ENCODE assay signal across 20 cellular contexts in genomic region chr9:133818444-133818843, GRCh38.
A peak's percentile ranks its signal among the peaks of the same experiment; 100 is the strongest.
DNase-seq lines count a peak whose midpoint lies in the region; ATAC-seq and TF ChIP-seq lines count a peak whose summit lies in the region.
"Had no signal": no experiment of that assay in that cellular context is flagged by ENCODE, and none has a peak within 500 bp of the region (broad histone marks: within the 10 kb centered on the region; RNA-seq: fewer than 3 reads in every experiment).

No MANE protein-coding gene starts in this region.

- peaks cover 28% of the 10 kb centered on the region for H3K4me1 Mint-ChIP-seq in neural progenitor cell
- H3K4me1 Mint-ChIP-seq: stimulated activated naive CD8-positive, alpha-beta T cell treated with anti-CD3 and anti-CD28 coated beads, Interleukin-15, amount 100 ng/mL, for 72 hours had no signal

- peaks cover 16% of the 10 kb centered on the region for H3K4me1 ChIP-seq in neural progenitor cell

- H3K27me3 ChIP-seq in neural progenitor cell: no peaks in the 10 kb centered on the region
- H3K27me3 ChIP-seq: esophagus muscularis mucosa had no signal

- no peak overlapping the region for H3K4me3 ChIP-seq in fibroblast of the aortic adventitia (ENCODE audit: low read depth, low read length)
- H3K4me3 ChIP-seq in neural progenitor cell: no peak overlapping the region
- H3K4me3 ChIP-seq: esophagus muscularis mucosa had no signal

- in situ Hi-C loops in KBM-7 (cut with MboI; ENCODE audit: low pct_unique_long_range_greater_than_20kb, low sequenced_read_pairs): no loop called here

- no peak overlapping the region for H3K4me3 Mint-ChIP-seq in neural progenitor cell
- H3K4me3 Mint-ChIP-seq: activated naive CD8-positive, alpha-beta T cell treated with anti-CD3 and anti-CD28 coated beads, Interleukin-2, amount 50 U/mL, for 24 hours; stimulated activated naive CD8-positive, alpha-beta T cell treated with anti-CD3 and anti-CD28 coated beads, Interleukin-15, amount 100 ng/mL, for 72 hours had no signal

- no peaks in the 10 kb centered on the region for H3K9me3 ChIP-seq in neural progenitor cell (ENCODE audit: low read depth)
- H3K9me3 ChIP-seq: esophagus muscularis mucosa had no signal

- peak overlapping the region; percentile 14 for H3K27ac Mint-ChIP-seq in neural progenitor cell
- H3K27ac Mint-ChIP-seq: activated naive CD8-positive, alpha-beta T cell treated with anti-CD3 and anti-CD28 coated beads, Interleukin-2, amount 50 U/mL, for 24 hours; activated T-helper 2 cell treated with anti-CD3 and anti-CD28 coated beads, Interferon-gamma antibody, Interleukin-2, Interleukin-4, amounts not matched to agents 10 μg/mL and 5 μg/mL and 100 μg/mL, durations not matched to agents 14 hours and 24 hours and 36 hours had no signal

- H3K27me3 Mint-ChIP-seq in neural progenitor cell (ENCODE audit: insufficient read depth, low read depth): peaks cover 4% of the 10 kb centered on the region
- H3K27me3 Mint-ChIP-seq: activated naive CD8-positive, alpha-beta T cell treated with anti-CD3 and anti-CD28 coated beads, Interleukin-2, amount 50 U/mL, for 24 hours; stimulated activated naive CD8-positive, alpha-beta T cell treated with anti-CD3 and anti-CD28 coated beads, Interleukin-15, amount 100 ng/mL, for 72 hours had no signal

- TF ChIP-seq CTCF in fibroblast of the aortic adventitia (IDR thresholded peaks at IDR 0.05; ENCODE audit: insufficient read depth, low read length) (no peak), neural progenitor cell (IDR thresholded peaks at IDR 0.05) (no peak)

- H3K36me3 Mint-ChIP-seq in neural progenitor cell: peaks cover 11% of the 10 kb centered on the region

- peaks cover 2% of the 10 kb centered on the region for H3K9me3 Mint-ChIP-seq in neural progenitor cell
- H3K9me3 Mint-ChIP-seq: activated naive CD8-positive, alpha-beta T cell treated with anti-CD3 and anti-CD28 coated beads, Interleukin-2, amount 50 U/mL, for 24 hours; activated T-helper 2 cell treated with anti-CD3 and anti-CD28 coated beads, Interferon-gamma antibody, Interleukin-2, Interleukin-4, amounts not matched to agents 10 μg/mL and 5 μg/mL and 100 μg/mL, durations not matched to agents 14 hours and 24 hours and 36 hours; stimulated activated naive CD8-positive, alpha-beta T cell treated with anti-CD3 and anti-CD28 coated beads, Interleukin-15, amount 100 ng/mL, for 72 hours had no signal

- no peak overlapping the region for H3K27ac ChIP-seq in neural progenitor cell
- H3K27ac ChIP-seq: esophagus muscularis mucosa, HL-60 had no signal

- no peak for ATAC-seq in GM18498 (IDR thresholded peaks at IDR 0.05; ENCODE audit: unreplicated experiment)
- ATAC-seq: activated naive CD8-positive, alpha-beta T cell treated with anti-CD3 and anti-CD28 coated beads, Interleukin-2, amount 50 U/mL, for 24 hours; PC-3; stimulated activated naive CD8-positive, alpha-beta T cell treated with anti-CD3 and anti-CD28 coated beads, Interleukin-15, amount 100 ng/mL, for 72 hours had no signal

- peaks cover 14% of the 10 kb centered on the region for H3F3A ChIP-seq in neural progenitor cell (ENCODE audit: low read depth)

- peak; percentile 19 for DNase-seq in EH (ENCODE audit: low read depth)
- peak; percentile 21 for DNase-seq in RKO (ENCODE audit: low spot score)
- peak; percentile 14 for DNase-seq in fibroblast of the aortic adventitia (ENCODE audit: low read depth)
- DNase-seq in neural progenitor cell (ENCODE audit: low spot score): no peak
- no peak for DNase-seq in KBM-7
- DNase-seq in NCI-H1092 treated with DMSO at 0.1 percent for 48 hours (lab: John Stamatoyannopoulos, UW): no peak
- DNase-seq in GF-D8 (lab: John Stamatoyannopoulos, UW): no peak
- DNase-seq: activated naive CD8-positive, alpha-beta T cell treated with anti-CD3 and anti-CD28 coated beads, Interleukin-2, amount 50 U/mL, for 24 hours; caudate nucleus; DND-41; NCI-H1092; NCI-H2081 treated with DMSO at 0.1 percent for 48 hours; NCI-H524 treated with DMSO at 0.1 percent for 48 hours; PC-3; retina; stimulated activated naive CD8-positive, alpha-beta T cell treated with anti-CD3 and anti-CD28 coated beads, Interleukin-15, amount 100 ng/mL, for 72 hours had no signal

- no peak overlapping the region for H2AFZ ChIP-seq in neural progenitor cell (replicated peaks)

- H3K79me2 ChIP-seq in neural progenitor cell (ENCODE audit: low read depth): no peaks in the 10 kb centered on the region

- peaks cover 29% of the 10 kb centered on the region for H4K20me1 ChIP-seq in neural progenitor cell (ENCODE audit: low read depth)

- no peak overlapping the region for H3K9ac ChIP-seq in neural progenitor cell

- H3K36me3 ChIP-seq in neural progenitor cell: no peaks in the 10 kb centered on the region
- H3K36me3 ChIP-seq: esophagus muscularis mucosa had no signal

- H3K4me2 ChIP-seq in neural progenitor cell: no peak overlapping the region

Comparison
In these comparisons a context has a peak if more than half of its experiments do, and no peak if none do; other contexts are left out.
1. DNase-seq: peak in EH (single experiment), RKO (single experiment) and fibroblast of the aortic adventitia (single experiment); none in neural progenitor cell (single experiment), KBM-7 (single experiment), NCI-H1092 treated with DMSO at 0.1 percent for 48 hours (single experiment) and GF-D8 (single experiment).